26 cellular contexts compared by ENCODE assay signal in genomic region chr11:37952035-37952434, GRCh38.
"Had no signal": no experiment of that assay in that cellular context is flagged by ENCODE, and none has a peak within 500 bp of the region (broad histone marks: within the 10 kb centered on the region; RNA-seq: fewer than 3 reads in every experiment).

No MANE protein-coding gene starts in this region.

- DNase-seq: colonic mucosa; dermis blood vessel endothelial cell; effector memory CD4-positive, alpha-beta T cell; erythroblast; esophagus squamous epithelium; foreskin fibroblast; gastrocnemius medialis; head of caudate nucleus; mesenchymal stem cell; midbrain; naive thymus-derived CD8-positive, alpha-beta T cell; occipital lobe; ovary; posterior cingulate gyrus; psoas muscle; right cardiac atrium; sigmoid colon; stimulated activated CD4-positive, alpha-beta T cell treated with anti-CD3 and anti-CD28 coated beads, Interleukin-2, amount 100 ng/mL, for 24 hours; stimulated activated CD4-positive, alpha-beta T cell treated with anti-CD3 and anti-CD28 coated beads, Interleukin-4, amount 100 ng/mL, for 24 hours; stimulated activated naive CD8-positive, alpha-beta T cell treated with anti-CD3 and anti-CD28 coated beads, Interleukin-15, Interleukin-2, amounts not matched to agents 100 U/mL and 50 U/mL, for 24 hours; substantia nigra; testis; tibial artery had no signal

- H3K36me3 Mint-ChIP-seq: naive thymus-derived CD8-positive, alpha-beta T cell; stimulated activated effector memory CD8-positive, alpha-beta T cell treated with anti-CD3 and anti-CD28 coated beads, Interleukin-12 subunit alpha, Interleukin-12 subunit beta, amount 100 ng/mL, for 72 hours; type B pancreatic cell had no signal

- H3K4me1 Mint-ChIP-seq: naive thymus-derived CD8-positive, alpha-beta T cell; stimulated activated effector memory CD8-positive, alpha-beta T cell treated with anti-CD3 and anti-CD28 coated beads, Interleukin-12 subunit alpha, Interleukin-12 subunit beta, amount 100 ng/mL, for 72 hours had no signal

- H3K27ac ChIP-seq: colonic mucosa, esophagus squamous epithelium, gastrocnemius medialis, ovary, psoas muscle, sigmoid colon, testis, tibial artery had no signal

- H3K9me3 ChIP-seq: colonic mucosa, esophagus squamous epithelium, gastrocnemius medialis, ovary, psoas muscle, sigmoid colon, testis, tibial artery had no signal

- H3K4me1 ChIP-seq: colonic mucosa, esophagus squamous epithelium, gastrocnemius medialis, psoas muscle, sigmoid colon, testis, tibial artery had no signal

- H3K27ac Mint-ChIP-seq: naive thymus-derived CD8-positive, alpha-beta T cell; stimulated activated effector memory CD8-positive, alpha-beta T cell treated with anti-CD3 and anti-CD28 coated beads, Interleukin-12 subunit alpha, Interleukin-12 subunit beta, amount 100 ng/mL, for 72 hours; type B pancreatic cell had no signal

- H3K4me3 Mint-ChIP-seq: naive thymus-derived CD8-positive, alpha-beta T cell; stimulated activated effector memory CD8-positive, alpha-beta T cell treated with anti-CD3 and anti-CD28 coated beads, Interleukin-12 subunit alpha, Interleukin-12 subunit beta, amount 100 ng/mL, for 72 hours; type B pancreatic cell had no signal

- ATAC-seq: gastrocnemius medialis; left lobe of liver; naive thymus-derived CD8-positive, alpha-beta T cell; psoas muscle; right cardiac atrium; stimulated activated effector memory CD8-positive, alpha-beta T cell treated with anti-CD3 and anti-CD28 coated beads, Interleukin-12 subunit alpha, Interleukin-12 subunit beta, amount 100 ng/mL, for 72 hours; stimulated activated naive CD8-positive, alpha-beta T cell treated with anti-CD3 and anti-CD28 coated beads, Interleukin-15, Interleukin-2, amounts not matched to agents 100 U/mL and 50 U/mL, for 24 hours had no signal

- H3K27me3 Mint-ChIP-seq: naive thymus-derived CD8-positive, alpha-beta T cell; type B pancreatic cell had no signal

- H3K36me3 ChIP-seq: colonic mucosa, esophagus squamous epithelium, gastrocnemius medialis, ovary, sigmoid colon, tibial artery had no signal

- H3K27me3 ChIP-seq: colonic mucosa, esophagus squamous epithelium, gastrocnemius medialis, ovary, sigmoid colon, testis, tibial artery had no signal

- H3K4me3 ChIP-seq: colonic mucosa, esophagus squamous epithelium, gastrocnemius medialis, ovary, psoas muscle, sigmoid colon, testis, tibial artery had no signal
